15 cellular contexts compared by ENCODE assay signal in the genomic region with DNA sequence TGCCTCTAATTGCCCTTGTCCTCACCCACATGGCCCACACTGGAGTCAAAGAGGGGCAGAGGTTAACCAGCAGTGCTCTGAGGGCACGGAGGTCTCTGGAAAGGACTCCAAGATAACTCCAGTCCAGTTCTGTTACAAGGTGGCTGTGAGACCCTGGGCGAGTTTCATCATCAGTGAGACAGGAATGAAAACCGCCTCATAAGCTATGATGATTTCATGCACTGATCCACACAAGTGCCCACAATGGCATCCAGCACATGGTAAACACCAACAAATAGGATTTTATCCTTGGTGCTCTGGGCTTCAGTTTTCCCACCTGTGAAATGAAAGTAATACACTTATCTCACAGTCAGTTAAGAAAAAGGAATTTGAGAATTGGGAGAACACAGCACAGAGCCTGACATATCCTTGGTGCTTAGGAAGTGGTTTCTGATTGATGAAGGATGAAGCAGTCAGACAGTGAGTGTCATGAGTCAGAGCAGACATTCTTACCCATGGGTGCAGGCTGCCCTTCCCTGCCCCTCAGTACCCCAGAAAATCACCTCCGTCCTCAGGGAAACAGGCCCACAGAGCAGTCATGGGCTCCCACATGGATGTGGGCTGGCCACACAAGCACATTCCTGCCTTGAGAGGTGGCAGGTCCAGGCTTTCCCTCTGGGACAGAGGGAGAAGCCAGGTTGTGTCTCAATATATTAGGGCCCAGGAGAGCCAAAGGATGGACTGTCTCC. TPM values are rescaled to one million over a fixed set of nuclear protein-coding genes. Genes with fewer than 3 reads are reported as not detected.
DNase-seq lines count a peak whose midpoint lies in the region; ATAC-seq and TF ChIP-seq lines count a peak whose summit lies in the region.
"Had no signal": no experiment of that assay in that cellular context is flagged by ENCODE, and none has a peak within 500 bp of the region (broad histone marks: within the 10 kb centered on the region; RNA-seq: fewer than 3 reads in every experiment).

No MANE protein-coding gene starts in this region.

- H3K36me3 ChIP-seq in thyroid gland, result no peaks in the 10 kb centered on the region

- H3K9me3 Mint-ChIP-seq in activated naive CD8-positive, alpha-beta T cell treated with anti-CD3 and anti-CD28 coated beads, Interleukin-2, amount 10 ng/mL, durations not matched to agents 7 days and 5 days, result no peaks in the 10 kb centered on the region
- H3K9me3 Mint-ChIP-seq in activated naive CD8-positive, alpha-beta T cell treated with anti-CD3 and anti-CD28 coated beads for 36 hours, result no peaks in the 10 kb centered on the region
- H3K9me3 Mint-ChIP-seq in T-cell, result no peaks in the 10 kb centered on the region
- H3K9me3 Mint-ChIP-seq: activated T-cell treated with anti-CD3 and anti-CD28 coated beads, Interleukin-2, amount 50 U/mL, for 4 hours; dendritic cell treated with granulocyte-macrophage colony-stimulating factor and Interleukin-4, amounts not matched to agents 40 ng/mL and 50 ng/mL, for 4 days had no signal

- no peak overlapping the region for H3K27ac Mint-ChIP-seq in activated naive CD8-positive, alpha-beta T cell treated with anti-CD3 and anti-CD28 coated beads, Interleukin-2, amount 10 ng/mL, durations not matched to agents 7 days and 5 days
- no peak overlapping the region for H3K27ac Mint-ChIP-seq in activated naive CD8-positive, alpha-beta T cell treated with anti-CD3 and anti-CD28 coated beads for 36 hours
- no peak overlapping the region for H3K27ac Mint-ChIP-seq in T-cell
- H3K27ac Mint-ChIP-seq: dendritic cell treated with granulocyte-macrophage colony-stimulating factor and Interleukin-4, amounts not matched to agents 40 ng/mL and 50 ng/mL, for 4 days had no signal

- CTCF ChIA-PET in T-cell (lab: Charles Lee), result no interaction called here

- intact Hi-C loops in thyroid gland (cut with DNase I), result loop anchor here (10.0 kb wide), 1 partner anchor 53 kb away; no protein-coding TSS in a partner anchor

- no peak overlapping the region for H3K4me3 Mint-ChIP-seq in activated naive CD8-positive, alpha-beta T cell treated with anti-CD3 and anti-CD28 coated beads, Interleukin-2, amount 10 ng/mL, durations not matched to agents 7 days and 5 days
- no peak overlapping the region for H3K4me3 Mint-ChIP-seq in activated naive CD8-positive, alpha-beta T cell treated with anti-CD3 and anti-CD28 coated beads for 36 hours
- H3K4me3 Mint-ChIP-seq in T-cell, result no peak overlapping the region
- H3K4me3 Mint-ChIP-seq: activated T-cell treated with anti-CD3 and anti-CD28 coated beads, Interleukin-2, amount 50 U/mL, for 4 hours; dendritic cell treated with granulocyte-macrophage colony-stimulating factor and Interleukin-4, amounts not matched to agents 40 ng/mL and 50 ng/mL, for 4 days had no signal

- no peaks in the 10 kb centered on the region for H3K27me3 ChIP-seq in thyroid gland

- 96 to 99% methylated on average over 4 of the region's 4 CpGs for WGBS in thyroid gland, 2 donors

- TF ChIP-seq POLR2A in thyroid gland (IDR thresholded peaks at IDR 0.05), result no peak

- no peak overlapping the region for H3K4me3 ChIP-seq in thyroid gland (replicated peaks in 1 of 3)

- H3K36me3 Mint-ChIP-seq in activated naive CD8-positive, alpha-beta T cell treated with anti-CD3 and anti-CD28 coated beads, Interleukin-2, amount 10 ng/mL, durations not matched to agents 7 days and 5 days, result no peaks in the 10 kb centered on the region
- H3K36me3 Mint-ChIP-seq in activated naive CD8-positive, alpha-beta T cell treated with anti-CD3 and anti-CD28 coated beads for 36 hours, result no peaks in the 10 kb centered on the region
- peaks cover 3% of the 10 kb centered on the region for H3K36me3 Mint-ChIP-seq in T-cell

- no peak for TF ChIP-seq CTCF in thyroid gland (IDR thresholded peaks at IDR 0.05)

- ATAC-seq in activated naive CD8-positive, alpha-beta T cell treated with anti-CD3 and anti-CD28 coated beads, Interleukin-2, amount 10 ng/mL, durations not matched to agents 7 days and 5 days (ENCODE audit: low read depth), result peak; percentile 71
- ATAC-seq in T-cell (replicated peaks in 1 of 4) (peak in 3 of 4 experiments; percentile 45 to 83 (median 62)), GM18511 (IDR thresholded peaks at IDR 0.05; ENCODE audit: unreplicated experiment) (no peak), HG03342 (IDR thresholded peaks at IDR 0.05; ENCODE audit: unreplicated experiment) (no peak), HG03378 (IDR thresholded peaks at IDR 0.05; ENCODE audit: unreplicated experiment) (no peak)
- ATAC-seq: activated T-cell treated with anti-CD3 and anti-CD28 coated beads, Interleukin-2, amount 50 U/mL, for 4 hours had no signal

- no peak for DNase-seq in activated naive CD8-positive, alpha-beta T cell treated with anti-CD3 and anti-CD28 coated beads, Interleukin-2, amount 10 ng/mL, durations not matched to agents 7 days and 5 days
- DNase-seq in activated naive CD8-positive, alpha-beta T cell treated with anti-CD3 and anti-CD28 coated beads for 36 hours, result no peak
- DNase-seq in T-cell (no peak), iris pigment epithelial cell (ENCODE audit: low read depth) (peak; percentile 35), thyroid gland (no peak)
- DNase-seq: activated T-cell treated with anti-CD3 and anti-CD28 coated beads, Interleukin-2, amount 50 U/mL, for 4 hours; aorta; DMS153; MV-4-11; occipital lobe; SW 1271 had no signal

- peak overlapping the region; percentile 12 to 67 (median 38) for H3K27ac ChIP-seq in thyroid gland

- peaks cover 19% of the 10 kb centered on the region for H3K4me1 Mint-ChIP-seq in activated naive CD8-positive, alpha-beta T cell treated with anti-CD3 and anti-CD28 coated beads, Interleukin-2, amount 10 ng/mL, durations not matched to agents 7 days and 5 days
- H3K4me1 Mint-ChIP-seq in activated naive CD8-positive, alpha-beta T cell treated with anti-CD3 and anti-CD28 coated beads for 36 hours, result peaks cover 14% of the 10 kb centered on the region
- H3K4me1 Mint-ChIP-seq in T-cell, result peaks cover 10 to 54% (median 20%) of the 10 kb centered on the region in 3 donors

- no peaks in the 10 kb centered on the region for H3K9me3 ChIP-seq in thyroid gland

- peaks cover 36 to 42% of the 10 kb centered on the region in 2 donors for H3K4me1 ChIP-seq in thyroid gland

- POLR2A ChIA-PET in activated naive CD8-positive, alpha-beta T cell treated with anti-CD3 and anti-CD28 coated beads, Interleukin-2, amount 10 ng/mL, durations not matched to agents 7 days and 5 days (lab: Charles Lee), result no interaction called here
- POLR2A ChIA-PET in T-cell (lab: Charles Lee), result no interaction called here

- peaks cover 17% of the 10 kb centered on the region for H3K27me3 Mint-ChIP-seq in activated naive CD8-positive, alpha-beta T cell treated with anti-CD3 and anti-CD28 coated beads, Interleukin-2, amount 10 ng/mL, durations not matched to agents 7 days and 5 days
- H3K27me3 Mint-ChIP-seq in activated naive CD8-positive, alpha-beta T cell treated with anti-CD3 and anti-CD28 coated beads for 36 hours, result peaks cover 10% of the 10 kb centered on the region
- peaks cover 0 to 10% of the 10 kb centered on the region in 2 donors for H3K27me3 Mint-ChIP-seq in T-cell

RNA-seq across cellular contexts. Expression of a gene that starts 48.4 kb away (rescaled TPM):
- 10 to 100 TPM; 13.4 to 17.6 TPM for total RNA-seq in activated naive CD8-positive, alpha-beta T cell treated with anti-CD3 and anti-CD28 coated beads, Interleukin-2, amount 10 ng/mL, durations not matched to agents 7 days and 5 days
- total RNA-seq in activated naive CD8-positive, alpha-beta T cell treated with anti-CD3 and anti-CD28 coated beads for 36 hours, result under 1 TPM; 0.29 to 0.60 TPM
- total RNA-seq in T-cell (10 to 100 TPM in 1 of 5 donors, 1 to 10 TPM in 3, under 1 TPM in 1; 0.78 to 23.5 (median 6.1) TPM), thyroid gland (100 to 1,000 TPM in 2 of 4 donors, 10 to 100 TPM in 2; 47.4 to 105 (median 78.7) TPM)

Comparison
In these comparisons a context has a peak if more than half of its experiments do, and no peak if none do; other contexts are left out.
1. ATAC-seq: peak in activated naive CD8-positive, alpha-beta T cell treated with anti-CD3 and anti-CD28 coated beads, Interleukin-2, amount 10 ng/mL, durations not matched to agents 7 days and 5 days (single experiment) and T-cell (3 of 4); none in GM18511 (single experiment), HG03342 (single experiment) and HG03378 (single experiment).